Comparison of ENCODE assay signal across 21 cellular contexts in the genomic region with DNA sequence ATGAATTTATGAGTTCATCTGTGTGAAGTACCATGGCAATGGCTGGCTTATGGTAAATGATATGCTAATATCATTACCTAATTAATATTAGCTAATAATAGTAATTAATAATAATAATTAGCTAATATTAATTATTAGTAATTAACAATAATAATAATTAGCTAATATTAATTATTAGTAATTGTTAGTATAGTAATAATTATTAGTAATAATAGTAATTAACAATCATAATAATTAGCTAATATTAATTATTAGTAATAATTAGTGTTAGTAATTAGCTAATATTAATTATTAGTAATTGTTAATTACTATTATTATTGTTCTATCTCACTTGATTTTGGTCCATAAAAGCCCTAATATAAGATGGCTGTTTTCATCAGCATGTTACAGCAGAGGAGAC. TPM values are rescaled to one million over a fixed set of nuclear protein-coding genes. Genes with fewer than 3 reads are reported as not detected.
A peak's percentile ranks its signal among the peaks of the same experiment; 100 is the strongest.
DNase-seq lines count a peak whose midpoint lies in the region; ATAC-seq, FAIRE-seq and TF ChIP-seq lines count a peak whose summit lies in the region.
"Had no signal": no experiment of that assay in that cellular context is flagged by ENCODE, and none has a peak within 500 bp of the region (broad histone marks: within the 10 kb centered on the region; RNA-seq: fewer than 3 reads in every experiment).

No MANE protein-coding gene starts in this region.

- H3K9me3 ChIP-seq in K562 (replicated peaks; ENCODE audit: control insufficient read depth, insufficient read depth, low read depth, low read length) (no peaks in the 10 kb centered on the region), kidney (ENCODE audit: control insufficient read depth in 1 of 2, low read length in 2 of 2) (peaks cover 0 to 8% of the 10 kb centered on the region in 2 donors), small intestine (ENCODE audit: control insufficient read depth, low read depth) (no peaks in the 10 kb centered on the region), adrenal gland (replicated peaks in 1 of 3) (no peaks in the 10 kb centered on the region)

- no TSS peak for BruUV-seq in K562 (replicated peaks; lab: Mats Ljungman, UMichigan)

- TF ChIP-seq POLR2A in K562 (conservative IDR thresholded peaks at IDR 0.05) (no peak), adrenal gland (IDR thresholded peaks at IDR 0.05) (no peak)

- POLR2A ChIA-PET in K562 (lab: Yijun Ruan, JAX), result no interaction called here

- ATAC-seq in K562 (no peak), HG02623 (IDR thresholded peaks at IDR 0.05; ENCODE audit: unreplicated experiment) (no peak)

- H4K20me1 ChIP-seq in K562 (replicated peaks; ENCODE audit: control insufficient read depth, insufficient read depth, low read length), result no peaks in the 10 kb centered on the region

- intact Hi-C loops in K562 (cut with micrococcal nuclease), result no loop called here
- intact Hi-C loops in kidney (cut with DNase I), result no loop called here
- intact Hi-C loops in adrenal gland (cut with DNase I), result no loop called here

- H3K4me2 ChIP-seq in K562 (ENCODE audit: insufficient read depth, low read length), result no peak overlapping the region

- no peaks in the 10 kb centered on the region for H3K79me2 ChIP-seq in ACC112 (ENCODE audit: control insufficient read depth, insufficient read depth, low read length, unreplicated experiment)
- H3K79me2 ChIP-seq in K562 (ENCODE audit: control insufficient read depth, insufficient read depth, low read length), result no peaks in the 10 kb centered on the region

- H3K36me3 ChIP-seq in ACC112 (ENCODE audit: insufficient read depth, low read length) (no peaks in the 10 kb centered on the region), K562 (ENCODE audit: control insufficient read depth, insufficient read depth, low read length) (no peaks in the 10 kb centered on the region), kidney (ENCODE audit: control insufficient read depth in 1 of 2, insufficient read depth in 2 of 2, low read length in 2 of 2) (no peaks in the 10 kb centered on the region), small intestine (ENCODE audit: control insufficient read depth in 2 of 2, insufficient read depth in 2 of 2, low read length in 2 of 2) (no peaks in the 10 kb centered on the region), adrenal gland (replicated peaks in 1 of 2) (peaks cover 0 to 4% of the 10 kb centered on the region in 2 donors)

- no peaks in the 10 kb centered on the region for H3K9me1 ChIP-seq in K562 (ENCODE audit: control insufficient read depth, insufficient read depth, low read length)

- in situ Hi-C loops in K562 (cut with MboI), result no loop called here

- TF ChIP-seq EP300 in K562 (IDR thresholded peaks at IDR 0.05; ENCODE audit: low read length), result no peak

- H3K4me1 ChIP-seq in ACC112 (ENCODE audit: control insufficient read depth, insufficient read depth, low read length, unreplicated experiment), result peaks cover 15% of the 10 kb centered on the region
- no peaks in the 10 kb centered on the region for H3K4me1 ChIP-seq in K562 (replicated peaks in 1 of 2; ENCODE audit: control insufficient read depth in 2 of 2, insufficient read depth in 2 of 2, low read length in 2 of 2)
- H3K4me1 ChIP-seq in kidney (ENCODE audit: control insufficient read depth in 1 of 2, insufficient read depth in 1 of 2, low read depth in 1 of 2, low read length in 2 of 2), result peaks cover 7 to 15% of the 10 kb centered on the region in 2 donors
- H3K4me1 ChIP-seq in small intestine (ENCODE audit: control insufficient read depth in 2 of 2, insufficient read depth in 1 of 2, low read depth in 1 of 2, low read length in 1 of 2), result no peaks in the 10 kb centered on the region
- peaks cover 9 to 26% of the 10 kb centered on the region in 2 donors for H3K4me1 ChIP-seq in adrenal gland (replicated peaks in 1 of 2)

- H3K27ac ChIP-seq in ACC112 (ENCODE audit: low read depth, low read length), result peak overlapping the region; percentile 63
- H3K27ac ChIP-seq in K562 (ENCODE audit: extremely low read depth, low read depth, low read length), result no peak overlapping the region
- peak overlapping the region in 1 of 2 donors; percentile 41 for H3K27ac ChIP-seq in kidney (ENCODE audit: low read depth in 2 of 2, low read length in 2 of 2)
- no peak overlapping the region for H3K27ac ChIP-seq in small intestine (ENCODE audit: low read depth in 1 of 2, low read length in 1 of 2)
- no peak overlapping the region for H3K27ac ChIP-seq in substantia nigra (ENCODE audit: low read depth, low read length, poor library complexity, severe bottlenecking)
- peak overlapping the region in 2 of 5 donors; percentile 41 to 50 for H3K27ac ChIP-seq in adrenal gland
- H3K27ac ChIP-seq: C4-2B had no signal

- H3K9ac ChIP-seq in K562 (ENCODE audit: insufficient read depth in 1 of 2, low read depth in 2 of 2, low read length in 2 of 2) (no peak overlapping the region), kidney (ENCODE audit: low read length in 2 of 2) (no peak overlapping the region)

- no peak for TF ChIP-seq RAD21 in K562 (CRISPR knock-in tag; conservative IDR thresholded peaks at IDR 0.05 in 1 of 2, IDR thresholded peaks at IDR 0.05 in 1 of 2)

- CTCF ChIA-PET in K562 (lab: Yijun Ruan, JAX; ENCODE audit: low intra/inter-chr PET ratio), result no interaction called here

- TF ChIP-seq CTCF in K562 (IDR thresholded peaks at IDR 0.05 in 2 of 3, conservative IDR thresholded peaks at IDR 0.05 in 1 of 3; ENCODE audit: insufficient read depth in 2 of 3, low read depth in 1 of 3, low read length in 3 of 3) (no peak), kidney (IDR thresholded peaks at IDR 0.05; ENCODE audit: borderline replicate concordance, extremely low read depth, insufficient read depth) (no peak), adrenal gland (IDR thresholded peaks at IDR 0.05) (no peak)

- no peak for FAIRE-seq in K562 (lab: Jason Lieb, UNC)
- peak; percentile 96 for FAIRE-seq in kidney (lab: Jason Lieb, UNC)
- FAIRE-seq in small intestine (lab: Jason Lieb, UNC), result peak; percentile 94
- FAIRE-seq: GM19239 had no signal

- H3K4me3 ChIP-seq in ACC112 (ENCODE audit: low read depth, low read length) (no peak overlapping the region), K562 (no peak overlapping the region), kidney (ENCODE audit: low read length in 2 of 2) (no peak overlapping the region), small intestine (ENCODE audit: low read depth in 1 of 2, low read length in 2 of 2) (no peak overlapping the region), adrenal gland (no peak overlapping the region)

- DNase-seq in K562 (ENCODE audit: extremely low read depth in 1 of 4, low spot score in 3 of 4), result no peak
- DNase-seq in kidney, result no peak
- DNase-seq in small intestine, result no peak
- DNase-seq in NCI-H2081 treated with DMSO at 0.1 percent for 48 hours (lab: John Stamatoyannopoulos, UW), result no peak
- DNase-seq in substantia nigra (lab: John Stamatoyannopoulos, UW), result no peak
- no peak for DNase-seq in adrenal gland
- DNase-seq: DMS 273 treated with DMSO at 0.1 percent for 48 hours, H7, Karpas-422, MM.1S, NCI-H1105, NCI-H1694, NCI-H2107, NCI-H226, NCI-H524 treated with DMSO at 0.1 percent for 48 hours had no signal

- H2AFZ ChIP-seq in ACC112 (ENCODE audit: low read length, unreplicated experiment) (no peak overlapping the region), K562 (ENCODE audit: low read depth, low read length) (no peak overlapping the region)

- H3K27me3 ChIP-seq in ACC112 (ENCODE audit: insufficient read depth, low read length) (no peaks in the 10 kb centered on the region), K562 (ENCODE audit: control insufficient read depth in 2 of 2, insufficient read depth in 2 of 2, low read length in 2 of 2) (no peaks in the 10 kb centered on the region), small intestine (ENCODE audit: control insufficient read depth in 2 of 2, insufficient read depth in 2 of 2, low read length in 2 of 2) (no peaks in the 10 kb centered on the region), adrenal gland (no peaks in the 10 kb centered on the region)

TF ChIP-seq in K562, 482 proteins besides CTCF, POLR2A, EP300 and RAD21 (continues in another document):
- TF ChIP-seq ZNF263 (CRISPR knock-in tag; IDR thresholded peaks at IDR 0.05; ENCODE audit: borderline replicate concordance) (no peak), MCM7 (IDR thresholded peaks at IDR 0.05) (0 out of 4 replicates have a peak, but pooled peaks of 1 of the 2 experiments have one; percentile 11)

RNA-seq across cellular contexts. Expression of gene RERG, which starts 19.8 kb away (rescaled TPM):
- total RNA-seq in K562 (2011; cell fraction: chromatin; rRNA removed; ENCODE audit: low replicate concordance), result 4.3 and 6.6 TPM in 2 replicates
- 4.0 and 7.6 TPM in 2 replicates for total RNA-seq in K562 (2011; cell fraction: nucleolus; rRNA removed)
- total RNA-seq in K562 (2011; cell fraction: nucleoplasm; rRNA removed), result 9.6 and 9.8 TPM in 2 replicates
- total RNA-seq in K562 (2014; rRNA removed) (2.9 and 3.0 TPM in 2 replicates), K562 (2014; rRNA removed; fragmentation: Illumina TruSeq; extraction: Trizol) (5.2 and 5.4 TPM in 2 replicates), K562 (2015; rRNA removed; fragmentation: Illumina TruSeq; extraction: Trizol) (5.4 and 7.3 TPM in 2 replicates), K562 (2021) (3.9 and 4.3 TPM in 2 replicates), kidney (44.7 TPM), adrenal gland (100 to 1,000 TPM in 3 of 8 donors, 10 to 100 TPM in 5; 20.4 to 146 (median 87.9) TPM)
- polyA plus RNA-seq in K562 (2011; rRNA removed) (0.19 and 2.2 TPM in 2 replicates), K562 (2014; fragmentation: Illumina TruSeq; extraction: Trizol) (6.0 TPM in 2 replicates), K562 (2014; fragmentation: Nextera tagmentation; extraction: Ambion mirVana) (1 to 10 TPM; 2.6 TPM), K562 (2014; rRNA removed) (2.2 and 4.4 TPM in 2 replicates), kidney (ENCODE audit: insufficient read depth, low read depth, low replicate concordance) (29.3 TPM), small intestine (1 to 10 TPM in 2 of 3 donors, under 1 TPM in 1; 0.45 to 4.9 (median 1.1) TPM), adrenal gland (10 to 100 TPM; 33.5 to 47.9 (median 39.3) TPM)
- polyA plus RNA-seq in K562 (2011; cell fraction: cytosol; rRNA removed), result 0.46 and 1.1 TPM in 2 replicates
- polyA plus RNA-seq in K562 (2011; cell fraction: nucleus; rRNA removed), result 0.69 and 2.1 TPM in 2 replicates
- polyA plus RNA-seq in K562 (2012), result 4.3 and 4.7 TPM in 2 replicates
- polyA minus RNA-seq in K562 (2011; rRNA and poly(A)+ RNA removed), result 0.57 and 3.2 TPM in 2 replicates
- 1.7 TPM in 1 of 2 replicates, not detected in the other for polyA minus RNA-seq in K562 (2011; cell fraction: cytosol; rRNA and poly(A)+ RNA removed)
- 1.2 and 7.4 TPM in 2 replicates for polyA minus RNA-seq in K562 (2011; cell fraction: nucleus; rRNA and poly(A)+ RNA removed)
- total RNA-seq: A172, H7, HT-29 had no signal
